Comparison of ENCODE assay signal across 14 cellular contexts in the genomic region with DNA sequence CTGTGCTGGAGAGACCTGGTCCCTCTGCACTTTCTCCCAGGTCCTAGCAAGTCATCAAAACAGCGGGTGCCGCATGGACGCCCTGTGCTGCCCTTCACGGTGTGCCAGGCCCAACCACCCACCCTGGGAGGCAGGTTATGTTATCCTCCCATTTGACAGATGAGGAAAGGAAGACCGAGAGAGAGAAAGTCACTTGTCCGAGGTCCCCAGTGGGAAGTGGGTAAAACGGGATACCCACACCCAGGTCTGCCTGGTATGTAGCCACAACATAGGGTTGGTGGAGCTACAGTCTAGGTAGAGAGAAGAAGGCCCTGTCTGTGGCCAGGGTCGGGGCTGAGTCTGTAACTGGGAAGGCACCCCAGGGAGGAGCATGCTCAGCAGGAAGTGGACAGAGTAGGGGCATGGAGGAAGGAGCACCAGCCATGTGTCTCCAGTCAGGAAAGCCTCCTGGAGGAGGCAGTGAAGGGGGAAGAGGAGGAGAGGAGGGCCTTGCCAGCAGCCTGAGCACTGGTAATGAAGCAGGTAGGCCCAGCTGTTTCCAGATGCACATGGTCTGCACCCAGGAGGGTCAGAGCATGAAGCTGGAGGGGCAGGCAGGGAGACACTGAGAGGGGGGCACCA.
A peak's percentile ranks its signal among the peaks of the same experiment; 100 is the strongest.
DNase-seq lines count a peak whose midpoint lies in the region; ATAC-seq, FAIRE-seq and TF ChIP-seq lines count a peak whose summit lies in the region.
"Had no signal": no experiment of that assay in that cellular context is flagged by ENCODE, and none has a peak within 500 bp of the region (broad histone marks: within the 10 kb centered on the region; RNA-seq: fewer than 3 reads in every experiment).

No MANE protein-coding gene starts in this region.

- intact Hi-C loops in CD8-positive, alpha-beta T cell (cut with DNase I, micrococcal nuclease): loop anchor here (1.0 to 10.0 kb wide), 10 partner anchors 42 to 414 kb away; no protein-coding TSS in a partner anchor

- no peak for TF ChIP-seq CTCF in CD8-positive, alpha-beta T cell (IDR thresholded peaks at IDR 0.05)
- no peak for TF ChIP-seq CTCF in parathyroid adenoma (IDR thresholded peaks at IDR 0.05)

- ATAC-seq in CD8-positive, alpha-beta T cell: no peak
- no peak for ATAC-seq in GM21576 (IDR thresholded peaks at IDR 0.05; ENCODE audit: unreplicated experiment)

- no peaks in the 10 kb centered on the region for H3K9me3 ChIP-seq in CD8-positive, alpha-beta T cell (ENCODE audit: low read length)
- no peaks in the 10 kb centered on the region for H3K9me3 ChIP-seq in effector memory CD4-positive, alpha-beta T cell (ENCODE audit: control insufficient read depth, low read length)
- no peaks in the 10 kb centered on the region for H3K9me3 ChIP-seq in parathyroid adenoma (ENCODE audit: control insufficient read depth, low read length)
- H3K9me3 ChIP-seq: ascending aorta had no signal

- no peaks in the 10 kb centered on the region for H3K27me3 ChIP-seq in CD8-positive, alpha-beta T cell (ENCODE audit: insufficient read depth, low read length)
- no peaks in the 10 kb centered on the region for H3K27me3 ChIP-seq in effector memory CD4-positive, alpha-beta T cell (replicated peaks; ENCODE audit: control insufficient read depth, insufficient read depth, low read length, poor library complexity, severe bottlenecking)
- no peaks in the 10 kb centered on the region for H3K27me3 ChIP-seq in parathyroid adenoma (ENCODE audit: control insufficient read depth, insufficient read depth, low read length)
- H3K27me3 ChIP-seq: ascending aorta had no signal

- peaks cover 93% of the 10 kb centered on the region for H3K4me1 ChIP-seq in CD8-positive, alpha-beta T cell (ENCODE audit: insufficient read depth, low read length)
- peaks cover 52% of the 10 kb centered on the region for H3K4me1 ChIP-seq in effector memory CD4-positive, alpha-beta T cell (ENCODE audit: control insufficient read depth, insufficient read depth, low read length, poor library complexity, severe bottlenecking)
- H3K4me1 ChIP-seq in parathyroid adenoma: no peaks in the 10 kb centered on the region

- no peak overlapping the region for H3K9ac ChIP-seq in parathyroid adenoma

- POLR2A ChIA-PET in CD8-positive, alpha-beta T cell (lab: Charles Lee): interaction anchor here (1.5 to 24.8 kb wide), 4 partner anchors 8 to 93 kb away, joined by 3 to 1192 read pairs (median 128); a partner anchor contains a TSS

- no peak overlapping the region for H3K4me2 ChIP-seq in parathyroid adenoma (ENCODE audit: low read length)

- FAIRE-seq in GM12891 (lab: Jason Lieb, UNC): no peak
- FAIRE-seq: D721Med had no signal

- peak overlapping the region; percentile 66 for H3K4me3 Mint-ChIP-seq in CD8-positive, alpha-beta T cell

- no peaks in the 10 kb centered on the region for H3K9me3 Mint-ChIP-seq in CD8-positive, alpha-beta T cell

- H3K4me3 ChIP-seq in CD8-positive, alpha-beta T cell (ENCODE audit: low read depth, low read length): peak overlapping the region; percentile 1
- no peak overlapping the region for H3K4me3 ChIP-seq in effector memory CD4-positive, alpha-beta T cell (ENCODE audit: insufficient read depth, low read depth, low read length, poor library complexity, severe bottlenecking)
- H3K4me3 ChIP-seq in parathyroid adenoma (ENCODE audit: low read depth, low read length): no peak overlapping the region
- H3K4me3 ChIP-seq: ascending aorta had no signal

- H3K27ac Mint-ChIP-seq in CD8-positive, alpha-beta T cell: peak overlapping the region; percentile 100

- peak overlapping the region; percentile 15 for H3K27ac ChIP-seq in CD8-positive, alpha-beta T cell (ENCODE audit: low read depth, low read length)
- peak overlapping the region; percentile 51 for H3K27ac ChIP-seq in effector memory CD4-positive, alpha-beta T cell (ENCODE audit: insufficient read depth, low read length, poor library complexity, severe bottlenecking)
- H3K27ac ChIP-seq in parathyroid adenoma: peak overlapping the region; percentile 11

- CTCF ChIA-PET in CD8-positive, alpha-beta T cell (lab: Charles Lee): interaction anchor here (0.7 to 17.4 kb wide), 17 partner anchors 8 to 449 kb away, joined by 3 to 666 read pairs (median 6); a partner anchor contains a TSS

- peak in 2 of 7 experiments; percentile 20 to 26 for DNase-seq in CD8-positive, alpha-beta T cell
- DNase-seq in MV-4-11 (lab: John Stamatoyannopoulos, UW) (peak; percentile 31), GM12891 (ENCODE audit: insufficient read length, low spot score) (no peak), SK-N-DZ (ENCODE audit: low spot score) (no peak)
- DNase-seq in effector memory CD4-positive, alpha-beta T cell: no peak
- DNase-seq: activated CD4-positive, CD25-positive, alpha-beta regulatory T cell treated with anti-CD3 and anti-CD28 coated beads, Interleukin-2, amount 50 U/mL, for 72 hours; MM.1S; NCI-H446 treated with DMSO at 0.1 percent for 48 hours; RPMI8226; stimulated activated CD4-positive, alpha-beta T cell treated with anti-CD3 and anti-CD28 coated beads, Interleukin-1b, Interleukin-23, amount 100 ng/mL, for 48 hours had no signal

- H3K36me3 ChIP-seq in CD8-positive, alpha-beta T cell (ENCODE audit: insufficient read depth, low read length): no peaks in the 10 kb centered on the region
- no peaks in the 10 kb centered on the region for H3K36me3 ChIP-seq in effector memory CD4-positive, alpha-beta T cell (ENCODE audit: control insufficient read depth, insufficient read depth, low read length)
- H3K36me3 ChIP-seq in parathyroid adenoma (ENCODE audit: control insufficient read depth, insufficient read depth, low read length): no peaks in the 10 kb centered on the region
- H3K36me3 ChIP-seq: ascending aorta had no signal

- no peak for TF ChIP-seq POLR2A in GM12891 (IDR thresholded peaks at IDR 0.05; ENCODE audit: low read depth, low read length)

- no peaks in the 10 kb centered on the region for H3K36me3 Mint-ChIP-seq in CD8-positive, alpha-beta T cell

- H3K4me1 Mint-ChIP-seq in CD8-positive, alpha-beta T cell (ENCODE audit: low read depth): peaks cover 88% of the 10 kb centered on the region

- H2AFZ ChIP-seq in parathyroid adenoma: no peak overlapping the region

- H3K79me2 ChIP-seq in parathyroid adenoma: no peaks in the 10 kb centered on the region

- no peaks in the 10 kb centered on the region for H3K27me3 Mint-ChIP-seq in CD8-positive, alpha-beta T cell (ENCODE audit: low read depth)

TF ChIP-seq in GM12891, 5 proteins besides CTCF, POLR2A, EP300 and RAD21:
- no peak for TF ChIP-seq POLR2AphosphoS5 (IDR thresholded peaks at IDR 0.05; ENCODE audit: low read depth, low read length)
- TF ChIP-seq POU2F2 (IDR thresholded peaks at IDR 0.05; ENCODE audit: low read depth, low read length): no peak
- TF ChIP-seq TAF1 (IDR thresholded peaks at IDR 0.05; ENCODE audit: low read depth, low read length): no peak
- no peak for TF ChIP-seq SPI1 (IDR thresholded peaks at IDR 0.05; ENCODE audit: low read depth, low read length)
- no peak for TF ChIP-seq PAX5 (IDR thresholded peaks at IDR 0.05; ENCODE audit: insufficient read depth, low read length, severe bottlenecking)
